In genomic region chr20:8019998-8020247, GRCh38 we compare ENCODE assay signal across 8 cellular contexts. TPM values are rescaled to one million over a fixed set of nuclear protein-coding genes. Genes with fewer than 3 reads are reported as not detected.
A peak's percentile ranks its signal among the peaks of the same experiment; 100 is the strongest.
DNase-seq lines count a peak whose midpoint lies in the region; ATAC-seq and TF ChIP-seq lines count a peak whose summit lies in the region.

No MANE protein-coding gene starts in this region.

- WGBS in heart right ventricle, 2 donors, result 1 to 2% methylated on average over 3 of the region's 3 CpGs
- no CpG with 5 or more reads among the region's 3 CpGs for WGBS in mesendoderm (ENCODE audit: extremely low coverage, insufficient coverage, low lambda C conversion rate)

- H4K5ac ChIP-seq in mesendoderm (ENCODE audit: low read length), result no peak overlapping the region

- peak overlapping the region; percentile 52 for H3K9ac ChIP-seq in mesendoderm (ENCODE audit: low read length)

- H3K4me1 ChIP-seq in heart right ventricle, result peaks cover 2 to 44% (median 23%) of the 10 kb centered on the region in 9 donors
- no peaks in the 10 kb centered on the region for H3K4me1 ChIP-seq in mesendoderm (ENCODE audit: control insufficient read depth, low read depth, low read length)
- peaks cover 8% of the 10 kb centered on the region for H3K4me1 ChIP-seq in upper lobe of right lung

- peak overlapping the region in 9 of 10 donors; percentile 74 to 98 (median 90) for H3K4me3 ChIP-seq in heart right ventricle
- peak overlapping the region; percentile 62 to 81 for H3K4me3 ChIP-seq in cardiac fibroblast (replicated peaks in 1 of 2; ENCODE audit: low read depth in 2 of 2, low read length in 2 of 2)
- peak overlapping the region; percentile 18 for H3K4me3 ChIP-seq in mesendoderm (ENCODE audit: low read length)
- peak overlapping the region; percentile 90 for H3K4me3 ChIP-seq in upper lobe of right lung

- H4K8ac ChIP-seq in mesendoderm (ENCODE audit: low read depth, low read length), result no peak overlapping the region

- H2BK5ac ChIP-seq in mesendoderm (ENCODE audit: low read length), result no peak overlapping the region

- no peaks in the 10 kb centered on the region for H3K79me1 ChIP-seq in mesendoderm (ENCODE audit: low read length)

- no peaks in the 10 kb centered on the region for H3K79me2 ChIP-seq in mesendoderm (ENCODE audit: control insufficient read depth, insufficient read depth, low read length)

- H3K27ac ChIP-seq in heart right ventricle (peak overlapping the region in 9 of 10 donors; percentile 97 to 100 (median 99)), mesendoderm (ENCODE audit: low read depth, low read length) (no peak overlapping the region), upper lobe of right lung (peak overlapping the region; percentile 97)

- H3K36me3 ChIP-seq in heart right ventricle (no peaks in the 10 kb centered on the region), mesendoderm (ENCODE audit: control insufficient read depth, insufficient read depth, low read length) (no peaks in the 10 kb centered on the region), upper lobe of right lung (no peaks in the 10 kb centered on the region)

- H3K56ac ChIP-seq in mesendoderm (ENCODE audit: low read length), result peak overlapping the region; percentile 96

- H3K18ac ChIP-seq in mesendoderm (ENCODE audit: low read length), result no peak overlapping the region

- H3K9me3 ChIP-seq in heart right ventricle, result no peaks in the 10 kb centered on the region
- no peaks in the 10 kb centered on the region for H3K9me3 ChIP-seq in upper lobe of right lung

- in situ Hi-C loops in ACHN (cut with HindIII; ENCODE audit: low pct_ligation_motif_present, low pct_unique_long_range_greater_than_20kb, low sequenced_read_pairs), result no loop called here

- no peak overlapping the region for H2AK5ac ChIP-seq in mesendoderm (ENCODE audit: low read length)

- no peak overlapping the region for H2BK15ac ChIP-seq in mesendoderm (replicated peaks; ENCODE audit: low read depth)

- H2BK120ac ChIP-seq in mesendoderm (ENCODE audit: low read depth, low read length), result no peak overlapping the region

- intact Hi-C loops in heart right ventricle (cut with DNase I) (no loop called here), cardiac septum (cut with DNase I) (no loop called here), upper lobe of right lung (cut with DNase I) (no loop called here)

- no peak overlapping the region for H3K4ac ChIP-seq in mesendoderm (ENCODE audit: low read depth, low read length)

- peak overlapping the region; percentile 79 for H3K4me2 ChIP-seq in mesendoderm (ENCODE audit: low read length)

- no peak overlapping the region for H3K23ac ChIP-seq in mesendoderm (ENCODE audit: low read length)

- DNase-seq in heart right ventricle (no peak), cardiac septum (ENCODE audit: low spot score) (no peak), cardiac fibroblast (ENCODE audit: low read depth in 2 of 2) (no peak), mesendoderm (no peak), upper lobe of right lung (no peak), ACHN (no peak), NOMO-1 treated with DMSO at 0.1 percent for 48 hours (lab: John Stamatoyannopoulos, UW; ENCODE audit: unreplicated experiment) (no peak), DMS 273 (lab: John Stamatoyannopoulos, UW; ENCODE audit: unreplicated experiment) (no peak)

- H3K27me3 ChIP-seq in heart right ventricle, result no peaks in the 10 kb centered on the region
- H3K27me3 ChIP-seq in mesendoderm (ENCODE audit: insufficient read depth, low read length, poor library complexity), result no peaks in the 10 kb centered on the region
- H3K27me3 ChIP-seq in upper lobe of right lung, result no peaks in the 10 kb centered on the region

- no peak for ATAC-seq in heart right ventricle
- no peak for ATAC-seq in upper lobe of right lung

- no peak for TF ChIP-seq CTCF in heart right ventricle (IDR thresholded peaks at IDR 0.05)
- no peak for TF ChIP-seq CTCF in cardiac fibroblast (IDR thresholded peaks at IDR 0.05; ENCODE audit: low read depth, low read length)
- TF ChIP-seq CTCF in upper lobe of right lung (IDR thresholded peaks at IDR 0.05), result no peak

RNA-seq across cellular contexts. Expression of gene TMX4, which starts 0.4 kb away (rescaled TPM):
- total RNA-seq in heart right ventricle (100 to 1,000 TPM in 7 of 10 donors, 10 to 100 TPM in 3; 89.3 to 169 (median 121) TPM), cardiac septum (91.1 TPM), upper lobe of right lung (45.0 TPM)
- polyA plus RNA-seq in heart right ventricle, result 10 to 100 TPM; 26.7 to 41.9 TPM
- 4.6 TPM for polyA plus RNA-seq in mesendoderm (2013, experiment 1 of 2)
- polyA plus RNA-seq in mesendoderm (2013, experiment 2 of 2), result 4.8 TPM

Comparison
In these comparisons a context has a peak if more than half of its experiments do, and no peak if none do; other contexts are left out.
1. H3K4me3 ChIP-seq: peak in every context shown above with its lines; median percentile 90 in heart right ventricle; 90 in upper lobe of right lung; 72 in cardiac fibroblast; 18 in mesendoderm.